In the genomic region with DNA sequence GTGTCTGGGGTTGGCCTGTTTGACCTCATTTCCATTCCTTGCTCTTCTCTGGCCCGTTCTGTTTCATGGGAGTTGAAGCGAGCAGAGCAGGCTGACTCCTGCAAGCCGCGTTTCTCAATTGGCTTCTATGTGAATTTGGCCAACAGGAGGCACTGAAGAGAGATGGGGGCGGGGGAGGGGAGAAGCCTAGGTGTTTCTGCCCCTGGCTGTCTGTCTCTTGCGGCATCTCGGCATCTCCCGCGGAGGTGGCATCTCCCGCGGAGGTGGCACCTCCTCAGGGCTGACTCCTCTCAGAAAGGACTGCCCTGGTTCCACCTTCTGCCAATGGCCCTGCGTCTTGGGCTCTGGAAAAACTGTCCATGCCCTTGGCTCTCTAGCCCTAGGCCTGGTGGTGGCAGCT, we compare ENCODE assay signal across 17 cellular contexts.
DNase-seq lines count a peak whose midpoint lies in the region; ATAC-seq, FAIRE-seq and TF ChIP-seq lines count a peak whose summit lies in the region.
"Had no signal": no experiment of that assay in that cellular context is flagged by ENCODE, and none has a peak within 500 bp of the region (broad histone marks: within the 10 kb centered on the region; RNA-seq: fewer than 3 reads in every experiment).

No MANE protein-coding gene starts in this region.

- peaks cover 18% of the 10 kb centered on the region for H3K27me3 Mint-ChIP-seq in nephron progenitor cell (ENCODE audit: low read depth, poor library complexity)

- H3K4me1 Mint-ChIP-seq in nephron progenitor cell, result peaks cover 59% of the 10 kb centered on the region
- H3K4me1 Mint-ChIP-seq: CD14-positive monocyte had no signal

- no peak overlapping the region for H3K4me3 Mint-ChIP-seq in nephron progenitor cell
- H3K4me3 Mint-ChIP-seq: CD14-positive monocyte had no signal

- WGBS in pancreas, 2 donors, result 63 to 73% methylated on average over 10 to 12 of the region's 12 CpGs

- H3K36me3 Mint-ChIP-seq in nephron progenitor cell (ENCODE audit: low read depth), result no peaks in the 10 kb centered on the region
- H3K36me3 Mint-ChIP-seq: CD14-positive monocyte had no signal

- intact Hi-C loops in cardiac septum (cut with DNase I), result no loop called here
- intact Hi-C loops in left ventricle myocardium superior (cut with micrococcal nuclease), result no loop called here
- intact Hi-C loops in pancreas (cut with DNase I), result no loop called here

- H3K27ac ChIP-seq in pancreas, result no peak overlapping the region

- no peaks in the 10 kb centered on the region for H3K9me3 ChIP-seq in pancreas

- no peaks in the 10 kb centered on the region for H3K4me1 ChIP-seq in pancreas

- TF ChIP-seq CTCF in astrocyte of the spinal cord (IDR thresholded peaks at IDR 0.05; ENCODE audit: low read depth, low read length) (peak; percentile 5), pancreas (IDR thresholded peaks at IDR 0.05) (no peak), nephron progenitor cell (IDR thresholded peaks at IDR 0.05) (no peak)

- H3K4me3 ChIP-seq in astrocyte of the spinal cord (ENCODE audit: low read depth, low read length) (no peak overlapping the region), pancreas (no peak overlapping the region)

- in situ Hi-C loops in astrocyte of the spinal cord (cut with HindIII; ENCODE audit: low sequenced_read_pairs), result no loop called here

- no peak for ATAC-seq in left ventricle myocardium superior
- ATAC-seq in pancreas, result no peak

- no peak overlapping the region for H3K27ac Mint-ChIP-seq in nephron progenitor cell
- H3K27ac Mint-ChIP-seq: CD14-positive monocyte had no signal

- H3K9me3 Mint-ChIP-seq in nephron progenitor cell, result no peaks in the 10 kb centered on the region

- no peaks in the 10 kb centered on the region for H3K36me3 ChIP-seq in pancreas

- DNase-seq in cardiac septum (ENCODE audit: low spot score) (peak; percentile 47), left ventricle myocardium superior (no peak), astrocyte of the spinal cord (ENCODE audit: low read depth, low spot score) (no peak), iPS DF 4.7 (ENCODE audit: extremely low read depth, low spot score) (peak; percentile 5), NCI-H1048 (lab: John Stamatoyannopoulos, UW) (no peak), pancreas (no peak), nephron progenitor cell (no peak), putamen (ENCODE audit: low spot score) (no peak)
- DNase-seq: COR-L47, NCI-H1436, NCI-H226, NCI-H526, RPMI8226 had no signal

- H3K27me3 ChIP-seq in pancreas, result no peaks in the 10 kb centered on the region

- no peak for FAIRE-seq in pancreas (lab: Jason Lieb, UNC)
- FAIRE-seq: A204.1, G401.6, GM12892 had no signal

Comparison
In these comparisons a context has a peak if more than half of its experiments do, and no peak if none do; other contexts are left out.
1. DNase-seq: peak in cardiac septum (single experiment) and iPS DF 4.7 (single experiment); none in left ventricle myocardium superior (single experiment), astrocyte of the spinal cord (single experiment), NCI-H1048 (single experiment), pancreas (0 of 6), nephron progenitor cell (single experiment) and putamen (single experiment).